ENCODE assay signal across 10 cellular contexts in the genomic region with DNA sequence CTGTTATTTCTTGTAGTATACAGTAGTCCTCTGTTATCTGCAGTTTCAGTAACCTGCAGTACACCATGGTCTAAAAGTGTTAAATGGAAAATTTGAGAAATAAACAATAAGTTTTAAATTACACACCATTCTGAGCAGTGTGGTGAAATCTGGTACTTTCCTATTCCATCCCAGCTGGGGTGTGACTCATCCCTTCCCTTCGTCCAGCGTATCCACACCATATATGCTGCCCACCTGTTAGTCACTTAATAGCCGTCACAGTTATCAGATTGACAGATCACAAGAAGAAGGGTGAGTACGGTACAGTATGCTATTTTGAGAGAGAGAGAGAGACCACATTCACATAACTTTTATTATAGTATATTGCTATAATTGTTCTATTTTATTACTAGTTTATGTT. TPM values are rescaled to one million over a fixed set of nuclear protein-coding genes. Genes with fewer than 3 reads are reported as not detected.
DNase-seq lines count a peak whose midpoint lies in the region; ATAC-seq, FAIRE-seq and TF ChIP-seq lines count a peak whose summit lies in the region.
"Had no signal": no experiment of that assay in that cellular context is flagged by ENCODE, and none has a peak within 500 bp of the region (broad histone marks: within the 10 kb centered on the region; RNA-seq: fewer than 3 reads in every experiment).

No MANE protein-coding gene starts in this region.

- no peaks in the 10 kb centered on the region for H3K9me3 Mint-ChIP-seq in activated CD8-positive, alpha-beta memory T cell treated with anti-CD3 and anti-CD28 coated beads, Interleukin-2, amount 10 ng/mL, durations not matched to agents 7 days and 5 days (ENCODE audit: low read depth)
- H3K9me3 Mint-ChIP-seq: CD4-positive, alpha-beta T cell had no signal

- CTCF ChIA-PET in activated CD8-positive, alpha-beta memory T cell treated with anti-CD3 and anti-CD28 coated beads, Interleukin-2, amount 10 ng/mL, durations not matched to agents 7 days and 5 days (lab: Charles Lee): no interaction called here
- CTCF ChIA-PET in endothelial cell of umbilical vein (lab: Charles Lee): no interaction called here

- FAIRE-seq in HTR-8/SVneo (lab: Jason Lieb, UNC): peak; percentile 76
- peak; percentile 78 for FAIRE-seq in endothelial cell of umbilical vein (lab: Jason Lieb, UNC)

- dilution Hi-C loops in endothelial cell of umbilical vein (cut with MboI; ENCODE audit: extremely low pct_ligation_motif_present, low sequenced_read_pairs): no loop called here

- H3K9me1 ChIP-seq in endothelial cell of umbilical vein (replicated peaks; ENCODE audit: control insufficient read depth, extremely low read depth, insufficient read depth, low read length): no peaks in the 10 kb centered on the region

- H3K4me3 ChIP-seq in endothelial cell of umbilical vein (replicated peaks in 1 of 3; ENCODE audit: insufficient read depth in 1 of 3, low read depth in 1 of 3, low read length in 3 of 3): no peak overlapping the region
- H3K4me3 ChIP-seq in vagina: no peak overlapping the region
- H3K4me3 ChIP-seq: tibial artery had no signal

- H4K20me1 ChIP-seq in endothelial cell of umbilical vein (replicated peaks; ENCODE audit: control insufficient read depth, extremely low read depth, insufficient read depth, low read length): no peaks in the 10 kb centered on the region

- no peak for DNase-seq in activated CD8-positive, alpha-beta memory T cell treated with anti-CD3 and anti-CD28 coated beads, Interleukin-2, amount 10 ng/mL, durations not matched to agents 7 days and 5 days
- DNase-seq in activated CD8-positive, alpha-beta memory T cell treated with anti-CD3 and anti-CD28 coated beads, Interleukin-2, amount 50 U/mL, for 48 hours: no peak
- DNase-seq in HTR-8/SVneo (ENCODE audit: insufficient read length, low spot score): peak; percentile 53
- peak; percentile 81 for DNase-seq in endothelial cell of umbilical vein (ENCODE audit: low read depth, low spot score)
- peak; percentile 2 to 14 for DNase-seq in stimulated activated CD8-positive, alpha-beta memory T cell treated with anti-CD3 and anti-CD28 coated beads, Interleukin-2, amount 100 ng/mL, for 48 hours (ENCODE audit: low read depth in 2 of 2)
- no peak for DNase-seq in iPS-NIHi11 (ENCODE audit: low spot score)
- no peak for DNase-seq in NCI-H2196 (lab: John Stamatoyannopoulos, UW; ENCODE audit: unreplicated experiment)
- DNase-seq in vagina (ENCODE audit: extremely low spot score in 2 of 2): no peak
- DNase-seq: CD4-positive, alpha-beta T cell; tibial artery had no signal

- H3K27ac ChIP-seq in endothelial cell of umbilical vein (ENCODE audit: insufficient read depth, low read depth, low read length) (no peak overlapping the region), vagina (no peak overlapping the region)
- H3K27ac ChIP-seq: tibial artery had no signal

- no peaks in the 10 kb centered on the region for H3K36me3 Mint-ChIP-seq in activated CD8-positive, alpha-beta memory T cell treated with anti-CD3 and anti-CD28 coated beads, Interleukin-2, amount 10 ng/mL, durations not matched to agents 7 days and 5 days

- intact Hi-C loops in endothelial cell of umbilical vein (cut with micrococcal nuclease) (no loop called here), vagina (cut with DNase I) (no loop called here)

- no peak overlapping the region for H2AFZ ChIP-seq in endothelial cell of umbilical vein (ENCODE audit: low read depth, low read length)

- H3K4me1 ChIP-seq in endothelial cell of umbilical vein (ENCODE audit: control insufficient read depth, extremely low read depth, insufficient read depth, low read length) (peaks cover 2% of the 10 kb centered on the region), vagina (no peaks in the 10 kb centered on the region)
- H3K4me1 ChIP-seq: tibial artery had no signal

- H3K4me1 Mint-ChIP-seq in activated CD8-positive, alpha-beta memory T cell treated with anti-CD3 and anti-CD28 coated beads, Interleukin-2, amount 10 ng/mL, durations not matched to agents 7 days and 5 days: no peaks in the 10 kb centered on the region

- H3K27ac Mint-ChIP-seq in activated CD8-positive, alpha-beta memory T cell treated with anti-CD3 and anti-CD28 coated beads, Interleukin-2, amount 10 ng/mL, durations not matched to agents 7 days and 5 days: no peak overlapping the region
- H3K27ac Mint-ChIP-seq: CD4-positive, alpha-beta T cell had no signal

- POLR2A ChIA-PET in endothelial cell of umbilical vein (lab: Charles Lee): no interaction called here

- TF ChIP-seq CTCF in endothelial cell of umbilical vein (IDR thresholded peaks at IDR 0.05; ENCODE audit: extremely low read depth in 1 of 2, insufficient read depth in 1 of 2, low read depth in 1 of 2, low read length in 2 of 2): no peak
- no peak for TF ChIP-seq CTCF in vagina (IDR thresholded peaks at IDR 0.05)

- H3K9ac ChIP-seq in endothelial cell of umbilical vein (replicated peaks; ENCODE audit: extremely low read depth, insufficient read depth, low read length): no peak overlapping the region

- H3K9me3 ChIP-seq in endothelial cell of umbilical vein (replicated peaks; ENCODE audit: control insufficient read depth, insufficient read depth, low read length): no peaks in the 10 kb centered on the region
- no peaks in the 10 kb centered on the region for H3K9me3 ChIP-seq in vagina
- H3K9me3 ChIP-seq: tibial artery had no signal

- BruUV-seq in endothelial cell of umbilical vein (replicated peaks; lab: Mats Ljungman, UMichigan): no TSS peak

- no peaks in the 10 kb centered on the region for H3K79me2 ChIP-seq in endothelial cell of umbilical vein (ENCODE audit: control insufficient read depth, insufficient read depth, low read length)

- no peak for TF ChIP-seq POLR2A in endothelial cell of umbilical vein (IDR thresholded peaks at IDR 0.05; ENCODE audit: low read depth, low read length)
- no peak for TF ChIP-seq POLR2A in vagina (IDR thresholded peaks at IDR 0.05)

- peaks cover 2% of the 10 kb centered on the region for H3K27me3 Mint-ChIP-seq in activated CD8-positive, alpha-beta memory T cell treated with anti-CD3 and anti-CD28 coated beads, Interleukin-2, amount 10 ng/mL, durations not matched to agents 7 days and 5 days
- H3K27me3 Mint-ChIP-seq: CD4-positive, alpha-beta T cell had no signal

- ATAC-seq in activated CD8-positive, alpha-beta memory T cell treated with anti-CD3 and anti-CD28 coated beads, Interleukin-2, amount 10 ng/mL, durations not matched to agents 7 days and 5 days: peak; percentile 33

- H3K27me3 ChIP-seq in endothelial cell of umbilical vein (ENCODE audit: control insufficient read depth in 2 of 2, insufficient read depth in 2 of 2, low read length in 2 of 2) (no peaks in the 10 kb centered on the region), vagina (no peaks in the 10 kb centered on the region)
- H3K27me3 ChIP-seq: tibial artery had no signal

- no peak overlapping the region for H3K4me3 Mint-ChIP-seq in activated CD8-positive, alpha-beta memory T cell treated with anti-CD3 and anti-CD28 coated beads, Interleukin-2, amount 10 ng/mL, durations not matched to agents 7 days and 5 days
- H3K4me3 Mint-ChIP-seq: CD4-positive, alpha-beta T cell had no signal

- H3K4me2 ChIP-seq in endothelial cell of umbilical vein (ENCODE audit: insufficient read depth, low read length): no peak overlapping the region

- no peaks in the 10 kb centered on the region for H3K36me3 ChIP-seq in endothelial cell of umbilical vein (ENCODE audit: control insufficient read depth in 2 of 2, extremely low read depth in 1 of 2, insufficient read depth in 2 of 2, low read length in 2 of 2)
- no peaks in the 10 kb centered on the region for H3K36me3 ChIP-seq in vagina

TF ChIP-seq in endothelial cell of umbilical vein, 7 proteins besides CTCF, POLR2A, EP300 and RAD21:
- TF ChIP-seq FOS (IDR thresholded peaks at IDR 0.05; ENCODE audit: borderline replicate concordance, insufficient read depth, low read length): peak; percentile 57
- no peak for TF ChIP-seq POLR2AphosphoS5 (IDR thresholded peaks at IDR 0.05; ENCODE audit: insufficient read depth, low read depth, low read length)
- TF ChIP-seq JUN (IDR thresholded peaks at IDR 0.05; ENCODE audit: borderline replicate concordance, insufficient read depth, insufficient read length, low read depth): peak; percentile 61
- TF ChIP-seq MAX (IDR thresholded peaks at IDR 0.05; ENCODE audit: insufficient read depth, insufficient read length): no peak
- no peak for TF ChIP-seq EZH2 (IDR thresholded peaks at IDR 0.05; ENCODE audit: borderline replicate concordance, low read depth, low read length, severe bottlenecking)
- TF ChIP-seq GATA2 (IDR thresholded peaks at IDR 0.05; ENCODE audit: insufficient read depth, insufficient read length, low read depth, low read length): peak; percentile 59
- no peak for TF ChIP-seq MYC (IDR thresholded peaks at IDR 0.05; ENCODE audit: low read depth, low read length)

RNA-seq across cellular contexts. Expression of gene FAM151B, which starts 28.9 kb away (rescaled TPM):
- total RNA-seq in activated CD8-positive, alpha-beta memory T cell treated with anti-CD3 and anti-CD28 coated beads, Interleukin-2, amount 10 ng/mL, durations not matched to agents 7 days and 5 days: under 1 TPM in 1 of 2 experiments, not detected in 1; 0.12 TPM
- total RNA-seq in endothelial cell of umbilical vein (2.0 and 2.6 TPM in 2 replicates), vagina (0.98 TPM)
- 0.64 and 0.91 TPM in 2 replicates for polyA plus RNA-seq in endothelial cell of umbilical vein
- polyA plus RNA-seq in endothelial cell of umbilical vein (2011; cell fraction: cytosol; rRNA removed): 0.99 and 1.2 TPM in 2 replicates
- 2.3 and 3.2 TPM in 2 replicates for polyA plus RNA-seq in endothelial cell of umbilical vein (2011; cell fraction: nucleus; rRNA removed)
- 1.2 and 1.8 TPM in 2 replicates for polyA plus RNA-seq in endothelial cell of umbilical vein (2012)
- 1.5 and 4.7 TPM in 2 replicates for polyA minus RNA-seq in endothelial cell of umbilical vein
- 1.1 TPM for polyA minus RNA-seq in endothelial cell of umbilical vein (2011; cell fraction: cytosol; rRNA and poly(A)+ RNA removed)
- polyA minus RNA-seq in endothelial cell of umbilical vein (2011; cell fraction: nucleus; rRNA and poly(A)+ RNA removed): 2.8 and 6.0 TPM in 2 replicates

RNA-seq across cellular contexts. Expression of gene ANKRD34B, which starts 53.3 kb away (rescaled TPM):
- not detected for total RNA-seq in activated CD8-positive, alpha-beta memory T cell treated with anti-CD3 and anti-CD28 coated beads, Interleukin-2, amount 10 ng/mL, durations not matched to agents 7 days and 5 days
- total RNA-seq in endothelial cell of umbilical vein (not detected in 2 replicates), vagina (not detected)
- not detected in 2 replicates for polyA plus RNA-seq in endothelial cell of umbilical vein
- polyA plus RNA-seq in endothelial cell of umbilical vein (2011; cell fraction: cytosol; rRNA removed): not detected in 2 replicates
- polyA plus RNA-seq in endothelial cell of umbilical vein (2011; cell fraction: nucleus; rRNA removed): not detected in 2 replicates
- polyA plus RNA-seq in endothelial cell of umbilical vein (2012): not detected in 2 replicates
- polyA minus RNA-seq in endothelial cell of umbilical vein: not detected in 2 replicates
- polyA minus RNA-seq in endothelial cell of umbilical vein (2011; cell fraction: cytosol; rRNA and poly(A)+ RNA removed): not detected
- not detected in 2 replicates for polyA minus RNA-seq in endothelial cell of umbilical vein (2011; cell fraction: nucleus; rRNA and poly(A)+ RNA removed)
- total RNA-seq: CD4-positive, alpha-beta T cell had no signal

Comparison
In these comparisons a context has a peak if more than half of its experiments do, and no peak if none do; other contexts are left out.
1. DNase-seq: peak in HTR-8/SVneo (single experiment), endothelial cell of umbilical vein (single experiment) and stimulated activated CD8-positive, alpha-beta memory T cell treated with anti-CD3 and anti-CD28 coated beads, Interleukin-2, amount 100 ng/mL, for 48 hours (2 of 2); none in activated CD8-positive, alpha-beta memory T cell treated with anti-CD3 and anti-CD28 coated beads, Interleukin-2, amount 10 ng/mL, durations not matched to agents 7 days and 5 days (single experiment), activated CD8-positive, alpha-beta memory T cell treated with anti-CD3 and anti-CD28 coated beads, Interleukin-2, amount 50 U/mL, for 48 hours (single experiment), iPS-NIHi11 (single experiment), NCI-H2196 (single experiment) and vagina (0 of 2).